In genomic region chr11:76916712-76917111, GRCh38 we compare ENCODE assay signal across 1 cellular context.
TF ChIP-seq lines count a peak whose summit lies in the region.

No MANE protein-coding gene starts in this region.

TF ChIP-seq in H1, 55 proteins besides CTCF, POLR2A, EP300 and RAD21 (continued from another document):
- TF ChIP-seq HDAC6 (IDR thresholded peaks at IDR 0.05; ENCODE audit: low read depth, low read length) (no peak), CHD1 (IDR thresholded peaks at IDR 0.05; ENCODE audit: low read depth, low read length) (no peak)
